ENCODE assay signal across 8 cellular contexts in the genomic region with DNA sequence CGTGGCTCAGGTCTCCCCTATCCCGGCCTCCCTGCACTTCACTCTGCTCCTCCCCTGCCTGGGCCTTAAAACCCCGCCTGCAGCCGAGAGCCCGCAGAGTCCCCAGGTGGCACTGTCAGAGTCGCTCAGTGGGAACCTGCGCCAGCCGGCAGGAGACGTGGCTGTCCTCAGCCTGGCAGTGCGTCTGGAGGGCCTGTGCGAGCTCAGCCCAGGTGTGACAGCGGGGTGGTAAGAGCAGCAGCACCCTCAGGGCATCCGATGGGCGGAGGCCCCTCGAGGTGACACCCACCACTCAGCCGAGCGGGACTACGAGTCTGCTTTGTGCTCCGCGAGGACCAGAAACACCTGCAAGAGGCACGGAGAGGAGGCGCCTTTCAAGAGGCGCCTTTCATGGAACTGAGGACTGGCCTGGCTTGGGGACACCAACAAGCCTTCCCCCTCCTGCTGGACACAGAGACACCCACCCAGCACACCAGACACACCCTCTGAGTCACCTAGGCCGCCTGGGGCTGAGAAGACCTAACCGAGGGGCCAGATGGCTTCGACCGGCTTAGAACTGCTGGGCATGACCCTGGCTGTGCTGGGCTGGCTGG. TPM values are rescaled to one million over a fixed set of nuclear protein-coding genes. Genes with fewer than 3 reads are reported as not detected.
DNase-seq lines count a peak whose midpoint lies in the region; ATAC-seq, FAIRE-seq and TF ChIP-seq lines count a peak whose summit lies in the region.

A gene with protein sequence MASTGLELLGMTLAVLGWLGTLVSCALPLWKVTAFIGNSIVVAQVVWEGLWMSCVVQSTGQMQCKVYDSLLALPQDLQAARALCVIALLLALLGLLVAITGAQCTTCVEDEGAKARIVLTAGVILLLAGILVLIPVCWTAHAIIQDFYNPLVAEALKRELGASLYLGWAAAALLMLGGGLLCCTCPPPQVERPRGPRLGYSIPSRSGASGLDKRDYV (plus strand): TSS at position 96 of the 593 bp plus-strand sequence. CDS start 440 bp downstream, at position 536.

- in situ Hi-C loops in K562 (cut with MboI) = no loop called here

- peaks cover 29 to 82% of the 10 kb centered on the region in 2 experiments for H3K4me1 ChIP-seq in K562 (replicated peaks in 1 of 2; ENCODE audit: control insufficient read depth in 2 of 2, insufficient read depth in 2 of 2, low read length in 2 of 2)
- H3K4me1 ChIP-seq in effector memory CD4-positive, alpha-beta T cell (ENCODE audit: control insufficient read depth, insufficient read depth, low read length, poor library complexity, severe bottlenecking) = peaks cover 16% of the 10 kb centered on the region

- H3K4me2 ChIP-seq in K562 (ENCODE audit: insufficient read depth, low read length) = no peak within 1 kb of the TSS

- peaks cover 84% of the 10 kb centered on the region for H3K27me3 Mint-ChIP-seq in nephron (ENCODE audit: low read depth)
- peaks cover 63% of the 10 kb centered on the region for H3K27me3 Mint-ChIP-seq in stimulated activated memory B cell treated with anti-CD40 and anti-IgM and Interleukin-4, amounts not matched to agents 10 μg/mL and 1 μg/mL and 100 μg/mL, for 72 hours

- BruUV-seq in K562 (replicated peaks; lab: Mats Ljungman, UMichigan) = no TSS peak

- no peaks in the 10 kb centered on the region for H3K9me3 ChIP-seq in K562 (replicated peaks; ENCODE audit: control insufficient read depth, insufficient read depth, low read depth, low read length)
- H3K9me3 ChIP-seq in effector memory CD4-positive, alpha-beta T cell (ENCODE audit: control insufficient read depth, low read length) = no peaks in the 10 kb centered on the region

- TF ChIP-seq POLR2A in K562 (conservative IDR thresholded peaks at IDR 0.05) = no peak

- POLR2A ChIA-PET in K562 (lab: Yijun Ruan, JAX) = no interaction called here

- peak within 1 kb of the TSS in 1 of 3 experiments; percentile 53 for H3K27ac Mint-ChIP-seq in nephron
- H3K27ac Mint-ChIP-seq in stimulated activated memory B cell treated with anti-CD40 and anti-IgM and Interleukin-4, amounts not matched to agents 10 μg/mL and 1 μg/mL and 100 μg/mL, for 72 hours = no peak within 1 kb of the TSS

- no peaks in the 10 kb centered on the region for H3K79me2 ChIP-seq in K562 (ENCODE audit: control insufficient read depth, insufficient read depth, low read length)

- no peak within 1 kb of the TSS for H3K27ac ChIP-seq in K562 (ENCODE audit: extremely low read depth, low read depth, low read length)
- H3K27ac ChIP-seq in effector memory CD4-positive, alpha-beta T cell (ENCODE audit: insufficient read depth, low read length, poor library complexity, severe bottlenecking) = no peak within 1 kb of the TSS

- H3K9me3 Mint-ChIP-seq in nephron = no peaks in the 10 kb centered on the region
- no peaks in the 10 kb centered on the region for H3K9me3 Mint-ChIP-seq in stimulated activated memory B cell treated with anti-CD40 and anti-IgM and Interleukin-4, amounts not matched to agents 10 μg/mL and 1 μg/mL and 100 μg/mL, for 72 hours

- peak within 1 kb of the TSS in 1 of 2 experiments; percentile 67; a peak in 2 of 4 replicates for H3K9ac ChIP-seq in K562 (ENCODE audit: insufficient read depth in 1 of 2, low read depth in 2 of 2, low read length in 2 of 2)

- H3K27me3 ChIP-seq in K562 (ENCODE audit: control insufficient read depth in 2 of 2, insufficient read depth in 2 of 2, low read length in 2 of 2) = no peaks in the 10 kb centered on the region
- H3K27me3 ChIP-seq in effector memory CD4-positive, alpha-beta T cell (replicated peaks; ENCODE audit: control insufficient read depth, insufficient read depth, low read length, poor library complexity, severe bottlenecking) = peaks cover 7% of the 10 kb centered on the region

- H2AFZ ChIP-seq in K562 (ENCODE audit: low read depth, low read length) = no peak within 1 kb of the TSS

- intact Hi-C loops in K562 (cut with micrococcal nuclease) = no loop called here

- TF ChIP-seq RAD21 in K562 (CRISPR knock-in tag; conservative IDR thresholded peaks at IDR 0.05 in 1 of 2, IDR thresholded peaks at IDR 0.05 in 1 of 2) = no peak

- ATAC-seq in K562 (peak; percentile 11; the same call in 1 of the 3 replicates), GM21723 (IDR thresholded peaks at IDR 0.05; ENCODE audit: unreplicated experiment) (no peak)
- no peak for ATAC-seq in stimulated activated memory B cell treated with anti-CD40 and anti-IgM and Interleukin-4, amounts not matched to agents 10 μg/mL and 1 μg/mL and 100 μg/mL, for 72 hours

- H3K4me3 Mint-ChIP-seq in nephron = peak within 1 kb of the TSS; percentile 13 to 17 (median 14)
- H3K4me3 Mint-ChIP-seq in stimulated activated memory B cell treated with anti-CD40 and anti-IgM and Interleukin-4, amounts not matched to agents 10 μg/mL and 1 μg/mL and 100 μg/mL, for 72 hours = no peak within 1 kb of the TSS

- no peaks in the 10 kb centered on the region for H3K36me3 ChIP-seq in K562 (ENCODE audit: control insufficient read depth, insufficient read depth, low read length)
- H3K36me3 ChIP-seq in effector memory CD4-positive, alpha-beta T cell (ENCODE audit: control insufficient read depth, insufficient read depth, low read length) = no peaks in the 10 kb centered on the region

- H3K36me3 Mint-ChIP-seq in nephron (ENCODE audit: low read depth) = no peaks in the 10 kb centered on the region
- no peaks in the 10 kb centered on the region for H3K36me3 Mint-ChIP-seq in stimulated activated memory B cell treated with anti-CD40 and anti-IgM and Interleukin-4, amounts not matched to agents 10 μg/mL and 1 μg/mL and 100 μg/mL, for 72 hours

- H4K20me1 ChIP-seq in K562 (replicated peaks; ENCODE audit: control insufficient read depth, insufficient read depth, low read length) = no peaks in the 10 kb centered on the region

- peaks cover 5% of the 10 kb centered on the region for H3K4me1 Mint-ChIP-seq in nephron
- peaks cover 11% of the 10 kb centered on the region for H3K4me1 Mint-ChIP-seq in stimulated activated memory B cell treated with anti-CD40 and anti-IgM and Interleukin-4, amounts not matched to agents 10 μg/mL and 1 μg/mL and 100 μg/mL, for 72 hours

- peaks cover 3% of the 10 kb centered on the region for H3K9me1 ChIP-seq in K562 (ENCODE audit: control insufficient read depth, insufficient read depth, low read length)

- H3K4me3 ChIP-seq in K562 = no peak within 1 kb of the TSS
- no peak within 1 kb of the TSS for H3K4me3 ChIP-seq in effector memory CD4-positive, alpha-beta T cell (ENCODE audit: insufficient read depth, low read depth, low read length, poor library complexity, severe bottlenecking)

- peak; percentile 29 for DNase-seq in DMS53 treated with DMSO at 0.1 percent for 48 hours (lab: John Stamatoyannopoulos, UW; ENCODE audit: unreplicated experiment)
- peak; percentile 39 for DNase-seq in NCI-H1417 treated with DMSO at 0.1 percent for 48 hours (lab: John Stamatoyannopoulos, UW)
- DNase-seq in K562 (ENCODE audit: extremely low read depth in 1 of 4, low spot score in 3 of 4) = peak in 1 of 4 experiments; percentile 45
- DNase-seq in NCI-H2029 (lab: John Stamatoyannopoulos, UW) = no peak
- DNase-seq in effector memory CD4-positive, alpha-beta T cell = no peak

- FAIRE-seq in K562 (lab: Jason Lieb, UNC) = no peak

- TF ChIP-seq CTCF in K562 (IDR thresholded peaks at IDR 0.05 in 2 of 3, conservative IDR thresholded peaks at IDR 0.05 in 1 of 3; ENCODE audit: insufficient read depth in 2 of 3, low read depth in 1 of 3, low read length in 3 of 3) (no peak), nephron (IDR thresholded peaks at IDR 0.05; ENCODE audit: unreplicated experiment in 3 of 3) (no peak)

- CTCF ChIA-PET in K562 (lab: Yijun Ruan, JAX; ENCODE audit: low intra/inter-chr PET ratio) = no interaction called here

- WGBS in K562 (ENCODE audit: insufficient coverage, low coverage, missing lambda C conversion rate) = 60% methylated on average over 24 of the region's 27 CpGs

- no peak for TF ChIP-seq EP300 in K562 (IDR thresholded peaks at IDR 0.05; ENCODE audit: low read length)

TF ChIP-seq in K562, 482 proteins besides CTCF, POLR2A, EP300 and RAD21 (continues in another document):
- TF ChIP-seq KDM2B (CRISPR knock-in tag; IDR thresholded peaks at IDR 0.05) (no peak), EGR1 (conservative IDR thresholded peaks at IDR 0.05) (0 out of 2 replicates have a peak, but pooled peaks have one; percentile 18), POLR2G (IDR thresholded peaks at IDR 0.05; ENCODE audit: low read depth, low read length) (peak; percentile 7; the same call in 1 of the 2 replicates)
- TF ChIP-seq, protein P1, sequence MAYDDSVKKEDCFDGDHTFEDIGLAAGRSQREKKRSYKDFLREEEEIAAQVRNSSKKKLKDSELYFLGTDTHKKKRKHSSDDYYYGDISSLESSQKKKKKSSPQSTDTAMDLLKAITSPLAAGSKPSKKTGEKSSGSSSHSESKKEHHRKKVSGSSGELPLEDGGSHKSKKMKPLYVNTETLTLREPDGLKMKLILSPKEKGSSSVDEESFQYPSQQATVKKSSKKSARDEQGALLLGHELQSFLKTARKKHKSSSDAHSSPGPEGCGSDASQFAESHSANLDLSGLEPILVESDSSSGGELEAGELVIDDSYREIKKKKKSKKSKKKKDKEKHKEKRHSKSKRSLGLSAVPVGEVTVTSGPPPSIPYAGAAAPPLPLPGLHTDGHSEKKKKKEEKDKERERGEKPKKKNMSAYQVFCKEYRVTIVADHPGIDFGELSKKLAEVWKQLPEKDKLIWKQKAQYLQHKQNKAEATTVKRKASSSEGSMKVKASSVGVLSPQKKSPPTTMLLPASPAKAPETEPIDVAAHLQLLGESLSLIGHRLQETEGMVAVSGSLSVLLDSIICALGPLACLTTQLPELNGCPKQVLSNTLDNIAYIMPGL (CRISPR knock-in tag; IDR thresholded peaks at IDR 0.05) = no peak

RNA-seq across cellular contexts. Expression of the gene that starts here (rescaled TPM):
- 0.99 and 3.1 TPM in 2 replicates for total RNA-seq in K562 (2011; cell fraction: chromatin; rRNA removed; ENCODE audit: low replicate concordance)
- 2.0 and 3.0 TPM in 2 replicates for total RNA-seq in K562 (2011; cell fraction: nucleolus; rRNA removed)
- 1.1 and 1.5 TPM in 2 replicates for total RNA-seq in K562 (2011; cell fraction: nucleoplasm; rRNA removed)
- total RNA-seq in K562 (2014; rRNA removed) (0.12 TPM in 1 of 2 replicates, not detected in the other), K562 (2014; rRNA removed; fragmentation: Illumina TruSeq; extraction: Trizol) (not detected in 2 replicates), K562 (2015; rRNA removed; fragmentation: Illumina TruSeq; extraction: Trizol) (0.15 and 0.22 TPM in 2 replicates), K562 (2021) (0.40 and 0.44 TPM in 2 replicates)
- polyA plus RNA-seq in K562 (2011; rRNA removed) (0.18 and 0.27 TPM in 2 replicates), K562 (2014; fragmentation: Illumina TruSeq; extraction: Trizol) (0.10 and 0.12 TPM in 2 replicates), K562 (2014; fragmentation: Nextera tagmentation; extraction: Ambion mirVana) (not detected), K562 (2014; rRNA removed) (0.16 and 0.24 TPM in 2 replicates)
- 0.29 and 0.36 TPM in 2 replicates for polyA plus RNA-seq in K562 (2011; cell fraction: cytosol; rRNA removed)
- 1.6 and 2.9 TPM in 2 replicates for polyA plus RNA-seq in K562 (2011; cell fraction: nucleus; rRNA removed)
- 0.79 and 2.7 TPM in 2 replicates for polyA plus RNA-seq in K562 (2012)
- polyA minus RNA-seq in K562 (2011; rRNA and poly(A)+ RNA removed) = 0.09 and 0.18 TPM in 2 replicates
- polyA minus RNA-seq in K562 (2011; cell fraction: cytosol; rRNA and poly(A)+ RNA removed) = 1.1 TPM in 1 of 2 replicates, not detected in the other
- polyA minus RNA-seq in K562 (2011; cell fraction: nucleus; rRNA and poly(A)+ RNA removed) = 0.54 and 1.00 TPM in 2 replicates

Comparison
In these comparisons a context has a peak if more than half of its experiments do, and no peak if none do; other contexts are left out.
1. DNase-seq: peak in DMS53 treated with DMSO at 0.1 percent for 48 hours (single experiment) and NCI-H1417 treated with DMSO at 0.1 percent for 48 hours (single experiment); none in NCI-H2029 (single experiment) and effector memory CD4-positive, alpha-beta T cell (0 of 3).